Comparison of ENCODE assay signal across 16 cellular contexts in the genomic region with DNA sequence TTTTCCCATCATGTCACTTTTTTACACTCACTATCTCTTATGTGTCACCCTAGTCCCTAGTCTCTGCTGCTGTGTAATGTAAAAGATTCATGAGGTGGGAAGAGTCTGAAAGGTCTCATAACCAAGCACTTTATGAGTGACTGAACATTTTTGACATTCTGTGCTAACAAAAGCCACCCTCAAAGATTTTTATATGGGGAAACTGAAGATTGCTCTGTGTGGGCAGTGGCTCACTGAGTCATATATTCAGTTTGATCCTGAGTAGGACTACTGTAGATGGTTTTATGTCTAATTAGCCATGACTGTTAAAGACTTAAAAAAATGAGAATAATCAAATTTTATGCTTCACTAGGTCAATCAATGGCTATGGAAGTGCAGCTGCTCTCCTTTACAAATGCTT.
A peak's percentile ranks its signal among the peaks of the same experiment; 100 is the strongest.
DNase-seq lines count a peak whose midpoint lies in the region; ATAC-seq and TF ChIP-seq lines count a peak whose summit lies in the region.
"Had no signal": no experiment of that assay in that cellular context is flagged by ENCODE, and none has a peak within 500 bp of the region (broad histone marks: within the 10 kb centered on the region; RNA-seq: fewer than 3 reads in every experiment).

No MANE protein-coding gene starts in this region.

- H3K9me3 ChIP-seq in CD8-positive, alpha-beta T cell (ENCODE audit: low read length) = peaks cover 5% of the 10 kb centered on the region
- no peaks in the 10 kb centered on the region for H3K9me3 ChIP-seq in ovary
- H3K9me3 ChIP-seq: A549, HAP-1 had no signal

- DNase-seq in NCI-H1105 treated with DMSO at 0.1 percent for 48 hours (lab: John Stamatoyannopoulos, UW) (peak; percentile 18), NCI-H1105 (lab: John Stamatoyannopoulos, UW) (no peak), RPMI7951 (ENCODE audit: low read depth) (peak; percentile 13), kidney glomerular epithelial cell (lab: John Stamatoyannopoulos, UW) (peak; percentile 22), ovary (no peak)
- DNase-seq in CD8-positive, alpha-beta T cell = no peak
- DNase-seq: AML-193; Calu3; CD4-positive, alpha-beta T cell; DMS79 treated with DMSO at 0.1 percent for 48 hours; GF-D8 had no signal

- no peaks in the 10 kb centered on the region for H3K4me1 ChIP-seq in CD8-positive, alpha-beta T cell (ENCODE audit: insufficient read depth, low read length)
- no peaks in the 10 kb centered on the region for H3K4me1 ChIP-seq in ovary (ENCODE audit: insufficient read depth)
- H3K4me1 ChIP-seq: A549 had no signal

- H3K27me3 Mint-ChIP-seq in CD8-positive, alpha-beta T cell (ENCODE audit: low read depth) = no peaks in the 10 kb centered on the region
- H3K27me3 Mint-ChIP-seq: CD4-positive, alpha-beta T cell had no signal

- no peak for ATAC-seq in CD8-positive, alpha-beta T cell
- no peak for ATAC-seq in HG03139 (IDR thresholded peaks at IDR 0.05; ENCODE audit: unreplicated experiment)
- ATAC-seq: A549 had no signal

- CTCF ChIA-PET in CD8-positive, alpha-beta T cell (lab: Charles Lee) = no interaction called here

- TF ChIP-seq POLR2A in ovary (IDR thresholded peaks at IDR 0.05) = no peak

- H3K27ac ChIP-seq in CD8-positive, alpha-beta T cell (ENCODE audit: low read depth, low read length) = no peak overlapping the region
- H3K27ac ChIP-seq in ovary = no peak overlapping the region
- H3K27ac ChIP-seq: 22Rv1, A549, C4-2B had no signal

- no peak overlapping the region for H3K27ac Mint-ChIP-seq in CD8-positive, alpha-beta T cell
- H3K27ac Mint-ChIP-seq: CD4-positive, alpha-beta T cell had no signal

- no peak overlapping the region for H3K4me3 Mint-ChIP-seq in CD8-positive, alpha-beta T cell
- H3K4me3 Mint-ChIP-seq: CD4-positive, alpha-beta T cell had no signal

- H3K9me3 Mint-ChIP-seq in CD8-positive, alpha-beta T cell = peaks cover 13% of the 10 kb centered on the region

- no peak for TF ChIP-seq EP300 in ovary (IDR thresholded peaks at IDR 0.05)

- no peaks in the 10 kb centered on the region for H3K27me3 ChIP-seq in CD8-positive, alpha-beta T cell (ENCODE audit: insufficient read depth, low read length)
- H3K27me3 ChIP-seq in ovary = no peaks in the 10 kb centered on the region

- no peaks in the 10 kb centered on the region for H3K36me3 Mint-ChIP-seq in CD8-positive, alpha-beta T cell

- POLR2A ChIA-PET in CD8-positive, alpha-beta T cell (lab: Charles Lee) = no interaction called here

- no peak for TF ChIP-seq CTCF in CD8-positive, alpha-beta T cell (IDR thresholded peaks at IDR 0.05)
- TF ChIP-seq CTCF in ovary (IDR thresholded peaks at IDR 0.05) = no peak

- no peaks in the 10 kb centered on the region for H3K4me1 Mint-ChIP-seq in CD8-positive, alpha-beta T cell (ENCODE audit: low read depth)

- no peaks in the 10 kb centered on the region for H3K36me3 ChIP-seq in CD8-positive, alpha-beta T cell (ENCODE audit: insufficient read depth, low read length)
- no peaks in the 10 kb centered on the region for H3K36me3 ChIP-seq in ovary
- H3K36me3 ChIP-seq: HAP-1 had no signal

- intact Hi-C loops in CD8-positive, alpha-beta T cell (cut with DNase I, micrococcal nuclease) = no loop called here
- intact Hi-C loops in ovary (cut with DNase I) = no loop called here

- no peak overlapping the region for H3K4me3 ChIP-seq in CD8-positive, alpha-beta T cell (ENCODE audit: low read depth, low read length)
- no peak overlapping the region for H3K4me3 ChIP-seq in ovary
- H3K4me3 ChIP-seq: A549, HAP-1 had no signal

Comparison
In these comparisons a context has a peak if more than half of its experiments do, and no peak if none do; other contexts are left out.
1. DNase-seq: peak in NCI-H1105 treated with DMSO at 0.1 percent for 48 hours (single experiment), RPMI7951 (single experiment) and kidney glomerular epithelial cell (single experiment); none in NCI-H1105 (single experiment), CD8-positive, alpha-beta T cell (0 of 7) and ovary (0 of 5).